ENCODE assay signal across 12 cellular contexts in the genomic region with DNA sequence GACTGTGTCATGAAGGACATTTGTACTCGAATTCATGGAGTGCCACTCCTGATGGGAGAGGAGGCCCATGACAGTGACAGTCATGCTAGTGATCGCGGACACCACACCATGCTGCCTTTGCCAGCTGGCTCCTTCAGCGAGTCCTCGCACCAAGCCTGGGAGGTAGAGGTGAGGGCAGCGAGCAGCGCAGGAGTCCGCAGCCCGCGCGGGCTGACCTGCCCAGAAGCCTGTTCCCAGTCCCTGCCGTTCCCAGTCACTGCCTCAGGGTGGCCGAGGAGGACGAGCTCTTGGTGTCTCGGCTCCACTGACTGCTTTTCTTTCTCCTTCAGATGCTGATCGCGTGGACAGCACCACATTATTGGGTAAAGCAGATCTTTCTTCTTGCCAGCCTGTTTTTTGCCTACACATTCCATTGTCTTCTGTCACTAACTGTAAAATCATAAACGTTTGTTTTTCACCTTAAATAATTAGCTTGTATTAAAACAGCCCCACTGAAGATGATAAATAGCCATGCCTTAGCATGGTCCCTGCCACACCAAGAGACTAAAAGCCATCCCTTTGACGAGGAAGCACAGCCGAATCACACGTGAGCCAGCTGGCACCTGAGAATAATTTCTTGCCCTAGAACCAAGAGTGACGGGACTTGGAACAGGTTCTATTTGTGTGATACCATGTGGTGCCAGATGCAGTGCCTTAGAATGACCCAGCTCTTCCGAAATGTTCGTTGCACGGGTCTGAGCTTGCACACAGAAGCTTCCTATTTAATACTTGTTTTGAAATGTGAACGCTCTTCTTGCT. TPM values are rescaled to one million over a fixed set of nuclear protein-coding genes. Genes with fewer than 3 reads are reported as not detected.
DNase-seq lines count a peak whose midpoint lies in the region; ATAC-seq and TF ChIP-seq lines count a peak whose summit lies in the region.
"Had no signal": no experiment of that assay in that cellular context is flagged by ENCODE, and none has a peak within 500 bp of the region (broad histone marks: within the 10 kb centered on the region; RNA-seq: fewer than 3 reads in every experiment).

No MANE protein-coding gene starts in this region.

- no peak overlapping the region for H3K23ac ChIP-seq in H9 (ENCODE audit: insufficient read length, low read depth, low read length)

- DNase-seq in H9 (peak; percentile 74), astrocyte of the cerebellum (ENCODE audit: low read depth) (no peak), left ventricle myocardium superior (peak; percentile 90), gastrocnemius medialis (peak; percentile 64 to 95), SKM-1 (lab: John Stamatoyannopoulos, UW; ENCODE audit: unreplicated experiment) (no peak), GF-D8 (lab: John Stamatoyannopoulos, UW) (no peak), HFFc6 (no peak)
- DNase-seq: activated CD4-positive, CD25-positive, alpha-beta regulatory T cell treated with anti-CD3 and anti-CD28 coated beads, Interleukin-2, amount 50 U/mL, for 72 hours; activated naive CD4-positive, alpha-beta T cell treated with anti-CD3 and anti-CD28 coated beads, Interleukin-2, amount 10 ng/mL, durations not matched to agents 7 days and 5 days; DMS79 treated with DMSO at 0.1 percent for 48 hours had no signal

- no peak overlapping the region for H4K5ac ChIP-seq in H9 (ENCODE audit: insufficient read length, low read depth, low read length)

- no peak overlapping the region for H3K4me3 Mint-ChIP-seq in H9
- no peak overlapping the region for H3K4me3 Mint-ChIP-seq in HFFc6
- H3K4me3 Mint-ChIP-seq: activated naive CD4-positive, alpha-beta T cell treated with anti-CD3 and anti-CD28 coated beads, Interleukin-2, amount 10 ng/mL, durations not matched to agents 7 days and 5 days had no signal

- H3K27ac ChIP-seq in H9 (ENCODE audit: insufficient read length, low read depth, low read length) (no peak overlapping the region), gastrocnemius medialis (peak overlapping the region; percentile 88 to 91 (median 90))

- no peaks in the 10 kb centered on the region for H3K27me3 ChIP-seq in H9 (ENCODE audit: insufficient read depth, low read length)
- H3K27me3 ChIP-seq in gastrocnemius medialis: no peaks in the 10 kb centered on the region

- H3K14ac ChIP-seq in H9 (ENCODE audit: insufficient read depth, low read length): no peak overlapping the region

- H3K9ac ChIP-seq in H9 (ENCODE audit: extremely low read depth, insufficient read length, low read length): no peak overlapping the region

- H3K4me1 ChIP-seq in H9 (ENCODE audit: insufficient read depth, low read length) (no peaks in the 10 kb centered on the region), gastrocnemius medialis (peaks cover 68 to 71% of the 10 kb centered on the region in 2 donors)

- H2BK120ac ChIP-seq in H9 (ENCODE audit: low read depth, low read length, poor library complexity, severe bottlenecking): no peak overlapping the region

- H3K36me3 ChIP-seq in gastrocnemius medialis: peaks cover 0 to 20% of the 10 kb centered on the region in 2 donors

- no peak overlapping the region for H2BK12ac ChIP-seq in H9 (ENCODE audit: insufficient read length, low read depth, low read length)

- H2AFZ ChIP-seq in H9 (ENCODE audit: low read length): no peak overlapping the region

- no peaks in the 10 kb centered on the region for H4K20me1 ChIP-seq in H9 (ENCODE audit: control insufficient read depth, insufficient read depth, insufficient read length)

- H3K9me3 ChIP-seq in H9 (ENCODE audit: control insufficient read depth, low read depth, low read length) (no peaks in the 10 kb centered on the region), gastrocnemius medialis (no peaks in the 10 kb centered on the region)

- no peak overlapping the region for H3T11ph ChIP-seq in H9 (ENCODE audit: low read length)

- H3K23me2 ChIP-seq in H9 (ENCODE audit: insufficient read length, low read depth, low read length, poor library complexity, severe bottlenecking): no peaks in the 10 kb centered on the region

- intact Hi-C loops in left ventricle myocardium superior (cut with micrococcal nuclease) (no loop called here), gastrocnemius medialis (cut with DNase I; ENCODE audit: low total_unique reads) (loop anchor here (2.0 kb wide), 1 partner anchor 44 kb away; no protein-coding TSS in a partner anchor)

- no peaks in the 10 kb centered on the region; a peak in 1 of 5 replicates for H3K9me3 Mint-ChIP-seq in H9
- H3K9me3 Mint-ChIP-seq in HFFc6: no peaks in the 10 kb centered on the region
- H3K9me3 Mint-ChIP-seq: activated naive CD4-positive, alpha-beta T cell treated with anti-CD3 and anti-CD28 coated beads, Interleukin-2, amount 10 ng/mL, durations not matched to agents 7 days and 5 days had no signal

- peaks cover 6 to 74% (median 57%) of the 10 kb centered on the region in 3 experiments; a peak in 6 of 7 replicates for H3K36me3 Mint-ChIP-seq in H9 (ENCODE audit: insufficient read depth in 1 of 3, low read depth in 3 of 3)
- H3K36me3 Mint-ChIP-seq in HFFc6 (ENCODE audit: low read depth): peaks cover 19% of the 10 kb centered on the region; the same call in 1 of the 2 replicates

- H2BK15ac ChIP-seq in H9 (ENCODE audit: low read depth, low read length): no peak overlapping the region

- no CpG with 5 or more reads among the region's 26 CpGs for WGBS in H9 (ENCODE audit: extremely low coverage, insufficient read length, low lambda C conversion rate)

- H2BK5ac ChIP-seq in H9 (ENCODE audit: insufficient read length, low read length): no peak overlapping the region

- peak; percentile 56 for TF ChIP-seq CTCF in H9 (conservative IDR thresholded peaks at IDR 0.05)
- TF ChIP-seq CTCF in astrocyte of the cerebellum (IDR thresholded peaks at IDR 0.05; ENCODE audit: low read depth, low read length, missing control alignments): peak; percentile 18
- TF ChIP-seq CTCF in gastrocnemius medialis (IDR thresholded peaks at IDR 0.05 in 4 of 5, conservative IDR thresholded peaks at IDR 0.05 in 1 of 5): peak; percentile 49 to 67 (median 54)
- TF ChIP-seq CTCF in HFFc6 (IDR thresholded peaks at IDR 0.05): no peak

- H3K4me3 ChIP-seq in astrocyte of the cerebellum (ENCODE audit: low read depth, low read length) (no peak overlapping the region), gastrocnemius medialis (no peak overlapping the region)

- no peak overlapping the region for H4K8ac ChIP-seq in H9 (replicated peaks; ENCODE audit: insufficient read length, low read depth, low read length)

- H3K4me1 Mint-ChIP-seq in H9: 0 out of 4 replicates have a peak, but pooled peaks cover 0 to 2% of the 10 kb centered on the region in 2 experiments
- no peaks in the 10 kb centered on the region for H3K4me1 Mint-ChIP-seq in HFFc6 (ENCODE audit: low read depth)

- no peak overlapping the region for H3K18ac ChIP-seq in H9 (ENCODE audit: insufficient read length, low read depth, low read length)

- ATAC-seq in left ventricle myocardium superior: peak; percentile 91
- peak; percentile 64 to 68 for ATAC-seq in gastrocnemius medialis
- ATAC-seq in HG03175 (IDR thresholded peaks at IDR 0.05; ENCODE audit: unreplicated experiment): no peak

- H3K27ac Mint-ChIP-seq in H9: peak overlapping the region in 2 of 3 experiments; percentile 9 to 36; a peak in 2 of 7 replicates
- H3K27ac Mint-ChIP-seq in HFFc6: no peak overlapping the region

- H3K4me2 ChIP-seq in H9 (ENCODE audit: insufficient read depth, insufficient read length, low read length): no peak overlapping the region

- peak; percentile 24 to 42 for TF ChIP-seq POLR2A in gastrocnemius medialis (IDR thresholded peaks at IDR 0.05)

- H3K56ac ChIP-seq in H9 (ENCODE audit: insufficient read length, low read depth, low read length): no peak overlapping the region

- H3K79me2 ChIP-seq in H9 (ENCODE audit: insufficient read depth, low read length): no peaks in the 10 kb centered on the region

- H3K27me3 Mint-ChIP-seq in H9 (ENCODE audit: low read depth) (no peaks in the 10 kb centered on the region), HFFc6 (ENCODE audit: insufficient read depth) (no peaks in the 10 kb centered on the region; the same call in none of the 2 replicates)
- H3K27me3 Mint-ChIP-seq: activated naive CD4-positive, alpha-beta T cell treated with anti-CD3 and anti-CD28 coated beads, Interleukin-2, amount 10 ng/mL, durations not matched to agents 7 days and 5 days had no signal

- H3K4ac ChIP-seq in H9 (ENCODE audit: low read depth, low read length): no peak overlapping the region

- H2BK20ac ChIP-seq in H9 (ENCODE audit: low read depth, low read length, poor library complexity, severe bottlenecking): no peak overlapping the region

- in situ Hi-C loops in astrocyte of the cerebellum (cut with HindIII; ENCODE audit: low sequenced_read_pairs) (no loop called here), gastrocnemius medialis (cut with MboI; ENCODE audit: low sequenced_read_pairs in 4 of 4) (no loop called here)

- no peaks in the 10 kb centered on the region for H3K79me1 ChIP-seq in H9 (ENCODE audit: insufficient read depth, low read depth, low read length, poor library complexity, severe bottlenecking)

- H2AK5ac ChIP-seq in H9 (ENCODE audit: insufficient read length, low read length): no peak overlapping the region

- H4K91ac ChIP-seq in H9 (ENCODE audit: insufficient read length, low read depth, low read length): no peak overlapping the region

RNA-seq across cellular contexts. Expression of a gene that starts 25.5 kb away (rescaled TPM):
- total RNA-seq in H9 (2021): 34.3 and 37.9 TPM in 2 replicates
- total RNA-seq in left ventricle myocardium superior: 20.7 TPM
- 10 to 100 TPM in 3 of 4 donors, 1 to 10 TPM in 1; 4.1 to 30.0 (median 24.2) TPM for total RNA-seq in gastrocnemius medialis
- total RNA-seq in HFFc6 (2021; fragmentation: NEBNext Ultra II Directional; extraction: Animal tissue kit (Norgen Biotek cat#: 25700)): 10 to 100 TPM in 4 of 6 experiments, 1 to 10 TPM in 2; 8.6 to 13.2 (median 10.7) TPM

RNA-seq across cellular contexts. Expression of a gene that starts 50.5 kb away (rescaled TPM):
- total RNA-seq in H9 (2021): not detected in 2 replicates
- 0.25 TPM for total RNA-seq in left ventricle myocardium superior
- 1 to 10 TPM in 2 of 4 donors, under 1 TPM in 2; 0.70 to 6.4 (median 2.1) TPM for total RNA-seq in gastrocnemius medialis
- not detected for total RNA-seq in HFFc6 (2021; fragmentation: NEBNext Ultra II Directional; extraction: Animal tissue kit (Norgen Biotek cat#: 25700))
- total RNA-seq: RPMI7951 had no signal

Comparison
In these comparisons a context has a peak if more than half of its experiments do, and no peak if none do; other contexts are left out.
1. DNase-seq: peak in H9 (single experiment), left ventricle myocardium superior (single experiment) and gastrocnemius medialis (2 of 2); none in astrocyte of the cerebellum (single experiment), SKM-1 (single experiment), GF-D8 (single experiment) and HFFc6 (single experiment).